ENCODE assay signal across 9 cellular contexts in genomic region chr1:234533034-234533571, GRCh38. TPM values are rescaled to one million over a fixed set of nuclear protein-coding genes. Genes with fewer than 3 reads are reported as not detected.
DNase-seq lines count a peak whose midpoint lies in the region; ATAC-seq and TF ChIP-seq lines count a peak whose summit lies in the region.
"Had no signal": no experiment of that assay in that cellular context is flagged by ENCODE, and none has a peak within 500 bp of the region (broad histone marks: within the 10 kb centered on the region; RNA-seq: fewer than 3 reads in every experiment).

No MANE protein-coding gene starts in this region.

- H3K4me3 ChIP-seq in tibial nerve (no peak overlapping the region), H7 (ENCODE audit: insufficient read depth, low read depth, low read length) (no peak overlapping the region)

- WGBS in tibial nerve, 2 donors, result 38 to 41% methylated on average over 8 of the region's 8 CpGs

- TF ChIP-seq EP300 in tibial nerve (IDR thresholded peaks at IDR 0.05), result peak in 1 of 2 donors; percentile 4

- H3K9me3 ChIP-seq in tibial nerve, result no peaks in the 10 kb centered on the region

- H3K27me3 ChIP-seq in tibial nerve (no peaks in the 10 kb centered on the region), H7 (ENCODE audit: control insufficient read depth, insufficient read depth, low read length) (no peaks in the 10 kb centered on the region)

- H3K4me1 ChIP-seq in tibial nerve, result peaks cover 12 to 100% (median 85%) of the 10 kb centered on the region in 4 donors

- H3K4me3 Mint-ChIP-seq in dendritic cell treated with granulocyte-macrophage colony-stimulating factor and Interleukin-4, amounts not matched to agents 40 ng/mL and 50 ng/mL, for 4 days, result no peak overlapping the region

- H3K27ac Mint-ChIP-seq in dendritic cell treated with granulocyte-macrophage colony-stimulating factor and Interleukin-4, amounts not matched to agents 40 ng/mL and 50 ng/mL, for 4 days, result peak overlapping the region; percentile 65

- H3K4me1 Mint-ChIP-seq in dendritic cell treated with granulocyte-macrophage colony-stimulating factor and Interleukin-4, amounts not matched to agents 40 ng/mL and 50 ng/mL, for 4 days (ENCODE audit: low read depth), result peaks cover 56% of the 10 kb centered on the region

- H3K9me3 Mint-ChIP-seq in dendritic cell treated with granulocyte-macrophage colony-stimulating factor and Interleukin-4, amounts not matched to agents 40 ng/mL and 50 ng/mL, for 4 days, result no peaks in the 10 kb centered on the region

- peak; percentile 39 for DNase-seq in NCI-H69 (lab: John Stamatoyannopoulos, UW)
- peak; percentile 65 for DNase-seq in midbrain (lab: John Stamatoyannopoulos, UW)
- peak; percentile 51 to 73 for DNase-seq in tibial nerve (ENCODE audit: low spot score in 2 of 2)
- DNase-seq in RPMI8226, result no peak
- no peak for DNase-seq in H7
- DNase-seq: activated naive CD4-positive, alpha-beta T cell had no signal

- intact Hi-C loops in dendritic cell treated with granulocyte-macrophage colony-stimulating factor and Interleukin-4, amounts not matched to agents 40 ng/mL and 50 ng/mL, for 4 days (cut with micrococcal nuclease), result loop anchor here (5.0 kb wide), 1 partner anchor 36 kb away; no protein-coding TSS in a partner anchor

- peak overlapping the region; percentile 79 to 99 (median 98) for H3K27ac ChIP-seq in tibial nerve

- TF ChIP-seq POLR2A in tibial nerve (IDR thresholded peaks at IDR 0.05), result no peak

- H3K27me3 Mint-ChIP-seq in dendritic cell treated with granulocyte-macrophage colony-stimulating factor and Interleukin-4, amounts not matched to agents 40 ng/mL and 50 ng/mL, for 4 days, result no peaks in the 10 kb centered on the region

- H3K36me3 ChIP-seq in tibial nerve, result no peaks in the 10 kb centered on the region
- no peaks in the 10 kb centered on the region for H3K36me3 ChIP-seq in H7 (replicated peaks; ENCODE audit: control insufficient read depth, insufficient read depth, low read length)

- ATAC-seq in HG03175 (IDR thresholded peaks at IDR 0.05; ENCODE audit: unreplicated experiment), result no peak
- ATAC-seq in GM18907 (IDR thresholded peaks at IDR 0.05; ENCODE audit: unreplicated experiment), result no peak

- TF ChIP-seq CTCF in tibial nerve (IDR thresholded peaks at IDR 0.05), result no peak

- H3K36me3 Mint-ChIP-seq in dendritic cell treated with granulocyte-macrophage colony-stimulating factor and Interleukin-4, amounts not matched to agents 40 ng/mL and 50 ng/mL, for 4 days (ENCODE audit: low read depth), result no peaks in the 10 kb centered on the region

RNA-seq across cellular contexts. Expression of gene TARBP1, which starts 54.1 kb away (rescaled TPM):
- total RNA-seq in tibial nerve, result 10 to 100 TPM; 24.9 to 48.9 (median 34.4) TPM
- 28.7 and 57.5 TPM in 2 replicates for total RNA-seq in H7 (2014; rRNA removed; shearing (Covaris generic))

Comparison
In these comparisons a context has a peak if more than half of its experiments do, and no peak if none do; other contexts are left out.
1. DNase-seq: peak in NCI-H69 (single experiment), midbrain (single experiment) and tibial nerve (2 of 2); none in RPMI8226 (single experiment) and H7 (single experiment).